ENCODE assay signal across 24 cellular contexts in the genomic region with DNA sequence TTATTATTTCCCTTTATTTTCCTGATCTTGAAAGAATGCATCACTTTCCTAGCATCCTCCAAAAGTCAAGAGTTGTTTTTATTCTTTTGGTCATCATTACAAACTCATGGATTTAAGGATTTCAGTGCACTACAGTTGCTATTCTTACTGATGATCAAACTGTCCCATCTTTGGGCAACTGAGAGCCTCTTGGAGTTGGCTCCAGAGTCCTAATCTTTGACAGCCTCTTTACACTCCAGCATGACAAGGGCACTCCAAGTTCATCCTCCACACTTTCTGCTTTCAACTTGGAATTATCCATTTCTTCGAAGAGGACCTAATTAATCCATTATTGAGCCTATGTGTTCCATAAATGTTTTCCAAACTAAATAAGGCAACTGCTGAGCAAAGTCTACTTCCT.
"Had no signal": no experiment of that assay in that cellular context is flagged by ENCODE, and none has a peak within 500 bp of the region (broad histone marks: within the 10 kb centered on the region; RNA-seq: fewer than 3 reads in every experiment).

No MANE protein-coding gene starts in this region.

- H3K36me3 Mint-ChIP-seq: activated naive CD8-positive, alpha-beta T cell treated with anti-CD3 and anti-CD28 coated beads, Interleukin-2, amount 10 ng/mL, durations not matched to agents 7 days and 5 days; brain had no signal

- H3K27me3 ChIP-seq: colonic mucosa, esophagus muscularis mucosa, gastroesophageal sphincter, sigmoid colon, testis had no signal

- H3K9me3 Mint-ChIP-seq: activated CD4-positive, alpha-beta memory T cell treated with anti-CD3 and anti-CD28 coated beads, Interleukin-2, amount 10 ng/mL, durations not matched to agents 7 days and 5 days; activated CD4-positive, alpha-beta T cell treated with anti-CD3 and anti-CD28 coated beads, Interleukin-2, amount 10 ng/mL, durations not matched to agents 24 days and 14 days; activated naive CD4-positive, alpha-beta T cell treated with anti-CD3 and anti-CD28 coated beads for 36 hours; activated naive CD8-positive, alpha-beta T cell treated with anti-CD3 and anti-CD28 coated beads, Interleukin-2, amount 10 ng/mL, durations not matched to agents 7 days and 5 days; activated T-cell treated with anti-CD3 and anti-CD28 coated beads, Interleukin-2, amount 50 U/mL, for 72 hours; brain; nephron progenitor cell had no signal

- H3K4me1 ChIP-seq: colonic mucosa had no signal

- H3K9me3 ChIP-seq: colonic mucosa, esophagus muscularis mucosa, gastroesophageal sphincter, mucosa of descending colon, sigmoid colon, testis, upper lobe of left lung had no signal

- H3K4me3 Mint-ChIP-seq: activated CD4-positive, alpha-beta memory T cell treated with anti-CD3 and anti-CD28 coated beads, Interleukin-2, amount 10 ng/mL, durations not matched to agents 7 days and 5 days; activated CD4-positive, alpha-beta T cell treated with anti-CD3 and anti-CD28 coated beads, Interleukin-2, amount 10 ng/mL, durations not matched to agents 24 days and 14 days; activated naive CD4-positive, alpha-beta T cell treated with anti-CD3 and anti-CD28 coated beads for 36 hours; activated naive CD8-positive, alpha-beta T cell treated with anti-CD3 and anti-CD28 coated beads, Interleukin-2, amount 10 ng/mL, durations not matched to agents 7 days and 5 days; activated T-cell treated with anti-CD3 and anti-CD28 coated beads, Interleukin-2, amount 50 U/mL, for 72 hours; nephron progenitor cell; T-helper 17 cell had no signal

- H3K36me3 ChIP-seq: colonic mucosa, esophagus muscularis mucosa, gastroesophageal sphincter, sigmoid colon, upper lobe of left lung had no signal

- H3K27ac ChIP-seq: colonic mucosa, esophagus muscularis mucosa, gastroesophageal sphincter, sigmoid colon had no signal

- ATAC-seq: activated T-cell treated with anti-CD3 and anti-CD28 coated beads, Interleukin-2, amount 50 U/mL, for 72 hours; gastroesophageal sphincter; mucosa of descending colon; T-helper 17 cell had no signal

- H3K4me3 ChIP-seq: colonic mucosa, esophagus muscularis mucosa, gastroesophageal sphincter, mucosa of descending colon, sigmoid colon, testis, upper lobe of left lung had no signal

- H3K27ac Mint-ChIP-seq: activated CD4-positive, alpha-beta memory T cell treated with anti-CD3 and anti-CD28 coated beads, Interleukin-2, amount 10 ng/mL, durations not matched to agents 7 days and 5 days; activated CD4-positive, alpha-beta T cell treated with anti-CD3 and anti-CD28 coated beads, Interleukin-2, amount 10 ng/mL, durations not matched to agents 24 days and 14 days; activated naive CD4-positive, alpha-beta T cell treated with anti-CD3 and anti-CD28 coated beads for 36 hours; activated naive CD8-positive, alpha-beta T cell treated with anti-CD3 and anti-CD28 coated beads, Interleukin-2, amount 10 ng/mL, durations not matched to agents 7 days and 5 days; activated T-cell treated with anti-CD3 and anti-CD28 coated beads, Interleukin-2, amount 50 U/mL, for 72 hours; brain; nephron progenitor cell; T-helper 17 cell had no signal

- DNase-seq: activated CD4-positive, alpha-beta memory T cell treated with anti-CD3 and anti-CD28 coated beads, Interleukin-2, amount 10 ng/mL, durations not matched to agents 7 days and 5 days; activated CD4-positive, alpha-beta T cell treated with anti-CD3 and anti-CD28 coated beads, Interleukin-2, amount 10 ng/mL, durations not matched to agents 24 days and 14 days; activated CD4-positive, CD25-positive, alpha-beta regulatory T cell; activated effector memory CD4-positive, alpha-beta T cell treated with Interleukin-2 at 50 U/mL for 16 hours; activated naive CD4-positive, alpha-beta T cell treated with anti-CD3 and anti-CD28 coated beads for 36 hours; activated naive CD8-positive, alpha-beta T cell treated with anti-CD3 and anti-CD28 coated beads, Interleukin-2, amount 10 ng/mL, durations not matched to agents 7 days and 5 days; activated T-cell treated with anti-CD3 and anti-CD28 coated beads, Interleukin-2, amount 50 U/mL, for 72 hours; amygdala; central memory CD4-positive, alpha-beta T cell; colonic mucosa; head of caudate nucleus; mesendoderm; mucosa of descending colon; nephron progenitor cell; sigmoid colon; stimulated activated CD4-positive, alpha-beta T cell treated with anti-CD3 and anti-CD28 coated beads, Interleukin-4, amount 100 ng/mL, for 1 hour; stimulated activated naive CD4-positive, alpha-beta T cell; SW 1271; T-helper 17 cell; testis; upper lobe of left lung had no signal
